In genomic region chr6:3758842-3759144, GRCh38 we compare ENCODE assay signal across 1 cellular context.
A peak's percentile ranks its signal among the peaks of the same experiment; 100 is the strongest.
TF ChIP-seq lines count a peak whose summit lies in the region.

No MANE protein-coding gene starts in this region.

TF ChIP-seq in HepG2, 621 proteins besides CTCF, POLR2A, EP300 and RAD21 (continued from another document):
- TF ChIP-seq ZKSCAN8 (CRISPR knock-in tag; IDR thresholded peaks at IDR 0.05; ENCODE audit: borderline replicate concordance) = no peak
- TF ChIP-seq, protein P1, sequence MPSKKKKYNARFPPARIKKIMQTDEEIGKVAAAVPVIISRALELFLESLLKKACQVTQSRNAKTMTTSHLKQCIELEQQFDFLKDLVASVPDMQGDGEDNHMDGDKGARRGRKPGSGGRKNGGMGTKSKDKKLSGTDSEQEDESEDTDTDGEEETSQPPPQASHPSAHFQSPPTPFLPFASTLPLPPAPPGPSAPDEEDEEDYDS (CRISPR knock-in tag; IDR thresholded peaks at IDR 0.05) = peak; percentile 71
- TF ChIP-seq, protein P2, sequence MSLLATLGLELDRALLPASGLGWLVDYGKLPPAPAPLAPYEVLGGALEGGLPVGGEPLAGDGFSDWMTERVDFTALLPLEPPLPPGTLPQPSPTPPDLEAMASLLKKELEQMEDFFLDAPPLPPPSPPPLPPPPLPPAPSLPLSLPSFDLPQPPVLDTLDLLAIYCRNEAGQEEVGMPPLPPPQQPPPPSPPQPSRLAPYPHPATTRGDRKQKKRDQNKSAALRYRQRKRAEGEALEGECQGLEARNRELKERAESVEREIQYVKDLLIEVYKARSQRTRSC (CRISPR knock-in tag; IDR thresholded peaks at IDR 0.05; ENCODE audit: low read depth) = no peak
- TF ChIP-seq ZNF615 (CRISPR knock-in tag; IDR thresholded peaks at IDR 0.05; ENCODE audit: borderline replicate concordance) = no peak
- TF ChIP-seq, protein P3, sequence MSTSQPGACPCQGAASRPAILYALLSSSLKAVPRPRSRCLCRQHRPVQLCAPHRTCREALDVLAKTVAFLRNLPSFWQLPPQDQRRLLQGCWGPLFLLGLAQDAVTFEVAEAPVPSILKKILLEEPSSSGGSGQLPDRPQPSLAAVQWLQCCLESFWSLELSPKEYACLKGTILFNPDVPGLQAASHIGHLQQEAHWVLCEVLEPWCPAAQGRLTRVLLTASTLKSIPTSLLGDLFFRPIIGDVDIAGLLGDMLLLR (CRISPR knock-in tag; IDR thresholded peaks at IDR 0.05) = no peak
- TF ChIP-seq ZFX (CRISPR knock-in tag; IDR thresholded peaks at IDR 0.05; ENCODE audit: low read depth) = 0 out of 2 replicates have a peak, but pooled peaks have one; percentile 8
- TF ChIP-seq POLR2AphosphoS5 (IDR thresholded peaks at IDR 0.05; ENCODE audit: low read depth, low read length) = 0 out of 2 replicates have a peak, but pooled peaks have one; percentile 27
- no peak for TF ChIP-seq EZH2 (conservative IDR thresholded peaks at IDR 0.05; ENCODE audit: low read depth, low read length)
- TF ChIP-seq ZNF674 (CRISPR knock-in tag; IDR thresholded peaks at IDR 0.05; ENCODE audit: low read depth) = no peak
- no peak for TF ChIP-seq PHF5A (CRISPR knock-in tag; IDR thresholded peaks at IDR 0.05; ENCODE audit: low read depth, unreplicated experiment)
- TF ChIP-seq ZNF292 (CRISPR knock-in tag; IDR thresholded peaks at IDR 0.05; ENCODE audit: borderline replicate concordance, low read depth) = peak; percentile 21; the same call in 1 of the 2 replicates
